Comparison of ENCODE assay signal across 1 cellular context in genomic region chr15:98568382-98569017, GRCh38.
TF ChIP-seq lines count a peak whose summit lies in the region.

No MANE protein-coding gene starts in this region.

TF ChIP-seq in IMR-90, 13 proteins besides CTCF, POLR2A, EP300 and RAD21 (continued from another document):
- TF ChIP-seq RFX5 (IDR thresholded peaks at IDR 0.05; ENCODE audit: low read depth, low read length) (no peak), MAFK (IDR thresholded peaks at IDR 0.05; ENCODE audit: low read depth, low read length) (no peak), MXI1 (IDR thresholded peaks at IDR 0.05; ENCODE audit: borderline replicate concordance, low read depth, low read length) (no peak), CHD1 (IDR thresholded peaks at IDR 0.05; ENCODE audit: low read depth, low read length) (no peak)
